2 cellular contexts compared by ENCODE assay signal in genomic region chr15:100769975-100770340, GRCh38.
TF ChIP-seq lines count a peak whose summit lies in the region.

No MANE protein-coding gene starts in this region.

TF ChIP-seq in SK-N-SH, 30 proteins besides CTCF, POLR2A, EP300 and RAD21 (continued from another document):
- TF ChIP-seq REST (IDR thresholded peaks at IDR 0.05; ENCODE audit: low read depth, low read length), result no peak

TF ChIP-seq in SK-N-SH treated with all-trans-retinoic acid at 6 μM for 48 hours, 23 proteins besides CTCF, POLR2A, EP300 and RAD21 (continued from another document):
- TF ChIP-seq CREB5 (CRISPR knock-in tag; IDR thresholded peaks at IDR 0.05; ENCODE audit: low read depth), result no peak
- TF ChIP-seq OSR1 (CRISPR knock-in tag; IDR thresholded peaks at IDR 0.05), result no peak
- no peak for TF ChIP-seq PATZ1 (CRISPR knock-in tag; IDR thresholded peaks at IDR 0.05; ENCODE audit: borderline replicate concordance)
- TF ChIP-seq POU6F1 (CRISPR knock-in tag; IDR thresholded peaks at IDR 0.05; ENCODE audit: borderline replicate concordance, low read depth), result no peak
- no peak for TF ChIP-seq TOX (CRISPR knock-in tag; IDR thresholded peaks at IDR 0.05; ENCODE audit: borderline replicate concordance)
